In the genomic region with DNA sequence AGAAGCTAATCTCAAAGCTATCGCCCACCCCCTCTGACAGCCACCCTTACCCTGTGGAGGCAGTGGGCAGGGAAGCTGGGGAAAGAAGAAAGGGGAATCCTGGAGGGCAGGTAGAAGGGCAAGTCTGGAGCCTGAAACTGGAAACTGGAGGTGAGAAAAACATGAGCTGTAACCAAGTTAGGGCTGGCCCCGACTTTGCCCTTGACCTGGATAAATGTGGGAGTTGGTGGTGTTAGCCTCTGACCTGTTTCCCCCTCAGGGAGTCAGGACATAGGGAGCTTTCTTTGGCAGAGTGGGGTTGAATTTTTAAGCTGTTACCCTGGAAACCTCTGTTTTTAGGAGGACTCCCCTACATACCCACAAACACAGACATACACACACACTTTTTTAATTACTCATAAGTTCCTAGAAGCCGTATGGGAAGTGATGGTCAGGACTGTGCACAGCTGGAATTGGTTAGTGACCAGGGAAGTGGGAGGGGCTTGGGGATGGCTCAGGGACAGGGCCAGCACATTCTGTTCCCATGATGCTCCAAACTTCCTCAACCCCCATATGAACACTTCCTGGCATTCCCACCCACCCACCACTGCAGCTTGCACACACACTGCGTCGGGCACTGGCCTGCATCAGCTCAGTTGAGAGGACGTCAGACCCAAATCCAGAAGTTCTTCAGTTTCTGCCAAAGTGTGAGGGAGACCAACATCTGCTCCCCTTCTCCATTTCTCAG, we compare ENCODE assay signal across 8 cellular contexts. TPM values are rescaled to one million over a fixed set of nuclear protein-coding genes. Genes with fewer than 3 reads are reported as not detected.
DNase-seq lines count a peak whose midpoint lies in the region; ATAC-seq and TF ChIP-seq lines count a peak whose summit lies in the region.

No MANE protein-coding gene starts in this region.

- peak overlapping the region in 5 of 11 experiments; percentile 46 to 95 (median 88); a peak in 10 of 22 replicates for H3K9ac ChIP-seq in BLaER1 treated with 17β-estradiol and CSF1 and Interleukin-3, amounts not matched to agents 10 nM and 100 nM

- no peak for TF ChIP-seq CTCF in tibial nerve (IDR thresholded peaks at IDR 0.05)

- H3K4me3 ChIP-seq in BLaER1 treated with 17β-estradiol and CSF1 and Interleukin-3, amounts not matched to agents 10 nM and 100 nM: peak overlapping the region in 3 of 10 experiments; percentile 24 to 29 (median 28); a peak in 5 of 20 replicates
- H3K4me3 ChIP-seq in tibial nerve: peak overlapping the region in 3 of 4 donors; percentile 4 to 27 (median 20)

- no peaks in the 10 kb centered on the region for H4K20me1 ChIP-seq in BLaER1 treated with 17β-estradiol and CSF1 and Interleukin-3, amounts not matched to agents 10 nM and 100 nM

- TF ChIP-seq EP300 in tibial nerve (IDR thresholded peaks at IDR 0.05): peak; percentile 98 to 99

- H3K4me2 ChIP-seq in BLaER1 treated with 17β-estradiol and CSF1 and Interleukin-3, amounts not matched to agents 10 nM and 100 nM: peak overlapping the region in 7 of 11 experiments; percentile 2 to 94 (median 67); a peak in 13 of 22 replicates

- no peaks in the 10 kb centered on the region for H3K9me3 ChIP-seq in BLaER1 treated with 17β-estradiol and CSF1 and Interleukin-3, amounts not matched to agents 10 nM and 100 nM (replicated peaks in 1 of 11)
- no peaks in the 10 kb centered on the region for H3K9me3 ChIP-seq in tibial nerve

- peak overlapping the region in 8 of 11 experiments; percentile 3 to 100 (median 74); a peak in 14 of 22 replicates for H3K27ac ChIP-seq in BLaER1 treated with 17β-estradiol and CSF1 and Interleukin-3, amounts not matched to agents 10 nM and 100 nM
- peak overlapping the region; percentile 86 to 99 (median 96) for H3K27ac ChIP-seq in tibial nerve

- DNase-seq in RKO (ENCODE audit: low spot score) (peak; percentile 96), dermis blood vessel endothelial cell (peak; percentile 98), mesenteric fat pad (ENCODE audit: low spot score) (peak; percentile 92), tibial nerve (ENCODE audit: low spot score in 2 of 2) (peak; percentile 87 to 94), NAMALWA (ENCODE audit: low spot score) (no peak)

- 11 to 12% methylated on average over 6 of the region's 6 CpGs for WGBS in tibial nerve, 2 donors

- ATAC-seq in GM19452 (IDR thresholded peaks at IDR 0.05; ENCODE audit: unreplicated experiment) (no peak), HG03460 (IDR thresholded peaks at IDR 0.05; ENCODE audit: unreplicated experiment) (no peak)

- H3K36me3 ChIP-seq in BLaER1 treated with 17β-estradiol and CSF1 and Interleukin-3, amounts not matched to agents 10 nM and 100 nM: no peaks in the 10 kb centered on the region
- H3K36me3 ChIP-seq in tibial nerve: no peaks in the 10 kb centered on the region

- TF ChIP-seq POLR2A in tibial nerve (IDR thresholded peaks at IDR 0.05): peak; percentile 52 to 60

- peaks cover 0 to 86% (median 42%) of the 10 kb centered on the region in 10 experiments; a peak in 17 of 20 replicates for H3K4me1 ChIP-seq in BLaER1 treated with 17β-estradiol and CSF1 and Interleukin-3, amounts not matched to agents 10 nM and 100 nM
- H3K4me1 ChIP-seq in tibial nerve: peaks cover 0 to 62% (median 33%) of the 10 kb centered on the region in 4 donors

- no peaks in the 10 kb centered on the region for H3K27me3 ChIP-seq in BLaER1 treated with 17β-estradiol and CSF1 and Interleukin-3, amounts not matched to agents 10 nM and 100 nM
- H3K27me3 ChIP-seq in tibial nerve: no peaks in the 10 kb centered on the region

RNA-seq across cellular contexts. Expression of a gene that starts 5.0 kb away (rescaled TPM):
- total RNA-seq in dermis blood vessel endothelial cell (0.68 and 1.1 TPM in 2 replicates), mesenteric fat pad (774 TPM), tibial nerve (10 to 100 TPM in 1 of 4 donors, 1 to 10 TPM in 3; 3.1 to 35.1 (median 5.6) TPM)

RNA-seq across cellular contexts. Expression of a gene that starts 18.4 kb away (rescaled TPM):
- total RNA-seq in dermis blood vessel endothelial cell: 63.2 and 65.9 TPM in 2 replicates
- total RNA-seq in mesenteric fat pad: 28.1 TPM
- total RNA-seq in tibial nerve: 10 to 100 TPM; 34.5 to 51.2 (median 40.9) TPM

RNA-seq across cellular contexts. Expression of a gene that starts 29.9 kb away (rescaled TPM):
- total RNA-seq in dermis blood vessel endothelial cell: 35.3 and 38.6 TPM in 2 replicates
- total RNA-seq in mesenteric fat pad: 49.7 TPM
- total RNA-seq in tibial nerve: 10 to 100 TPM; 12.9 to 18.6 (median 14.5) TPM

RNA-seq across cellular contexts. Expression of a gene that starts 30.2 kb away (rescaled TPM):
- 93.8 and 113 TPM in 2 replicates for total RNA-seq in dermis blood vessel endothelial cell
- 39.0 TPM for total RNA-seq in mesenteric fat pad
- total RNA-seq in tibial nerve: 10 to 100 TPM; 33.3 to 62.8 (median 52.8) TPM

Comparison
In these comparisons a context has a peak if more than half of its experiments do, and no peak if none do; other contexts are left out.
1. RNA of a gene that starts 5.0 kb away (total RNA-seq): 774 TPM in mesenteric fat pad (single experiment); 3.1 to 35.1 TPM in tibial nerve and 0.68 to 1.1 TPM in dermis blood vessel endothelial cell; every median in the first group is over 10 times any median in the second.